ENCODE assay signal across 22 cellular contexts in the genomic region with DNA sequence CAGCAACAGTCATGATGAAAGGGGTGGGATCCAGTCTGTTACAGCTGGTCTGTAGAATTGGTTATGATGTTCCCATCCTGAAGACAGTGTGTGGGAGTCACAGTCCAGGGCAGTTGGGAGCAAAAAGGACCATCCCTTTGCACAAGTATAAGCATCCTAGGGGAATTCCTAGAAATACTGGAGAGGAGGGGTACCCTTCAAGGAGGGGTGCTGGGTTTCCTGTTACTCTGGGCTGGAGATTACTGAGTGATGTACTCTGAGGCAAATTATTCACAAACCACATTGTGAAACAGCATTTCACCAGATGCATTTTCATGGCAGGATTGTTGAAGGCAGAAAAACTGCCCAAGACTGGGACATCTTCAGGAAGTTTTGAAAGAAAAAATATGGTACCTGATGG.
DNase-seq lines count a peak whose midpoint lies in the region; TF ChIP-seq lines count a peak whose summit lies in the region.
"Had no signal": no experiment of that assay in that cellular context is flagged by ENCODE, and none has a peak within 500 bp of the region (broad histone marks: within the 10 kb centered on the region; RNA-seq: fewer than 3 reads in every experiment).

No MANE protein-coding gene starts in this region.

- H3K4me3 ChIP-seq in fibroblast of pulmonary artery (replicated peaks; ENCODE audit: low read depth, low read length) = no peak overlapping the region
- H3K4me3 ChIP-seq: gastrocnemius medialis, GM23338, mucosa of descending colon, SK-N-MC, transverse colon had no signal

- H3K4me3 Mint-ChIP-seq in osteocyte (ENCODE audit: unreplicated experiment) = no peak overlapping the region
- H3K4me3 Mint-ChIP-seq: activated CD4-positive, alpha-beta T cell treated with anti-CD3 and anti-CD28 coated beads, Interleukin-2, amount 10 ng/mL, durations not matched to agents 24 days and 14 days; activated naive CD4-positive, alpha-beta T cell treated with anti-CD3 and anti-CD28 coated beads, Interleukin-2, amount 10 ng/mL, durations not matched to agents 7 days and 5 days; CD4-positive, alpha-beta memory T cell; GM23338; neural crest cell had no signal

- H3K27me3 Mint-ChIP-seq in osteocyte (ENCODE audit: unreplicated experiment) = no peaks in the 10 kb centered on the region
- H3K27me3 Mint-ChIP-seq: activated CD4-positive, alpha-beta T cell treated with anti-CD3 and anti-CD28 coated beads, Interleukin-2, amount 10 ng/mL, durations not matched to agents 24 days and 14 days; activated naive CD4-positive, alpha-beta T cell treated with anti-CD3 and anti-CD28 coated beads, Interleukin-2, amount 10 ng/mL, durations not matched to agents 7 days and 5 days had no signal

- peaks cover 38% of the 10 kb centered on the region for H3K4me1 Mint-ChIP-seq in osteocyte (ENCODE audit: unreplicated experiment)
- H3K4me1 Mint-ChIP-seq: activated CD4-positive, alpha-beta T cell treated with anti-CD3 and anti-CD28 coated beads, Interleukin-2, amount 10 ng/mL, durations not matched to agents 24 days and 14 days; activated naive CD4-positive, alpha-beta T cell treated with anti-CD3 and anti-CD28 coated beads, Interleukin-2, amount 10 ng/mL, durations not matched to agents 7 days and 5 days; CD4-positive, alpha-beta memory T cell had no signal

- peaks cover 3% of the 10 kb centered on the region for H3K36me3 Mint-ChIP-seq in osteocyte (ENCODE audit: unreplicated experiment)
- H3K36me3 Mint-ChIP-seq: activated naive CD4-positive, alpha-beta T cell treated with anti-CD3 and anti-CD28 coated beads, Interleukin-2, amount 10 ng/mL, durations not matched to agents 7 days and 5 days; CD4-positive, alpha-beta memory T cell had no signal

- H3K9me3 Mint-ChIP-seq in osteocyte (ENCODE audit: unreplicated experiment) = no peaks in the 10 kb centered on the region
- H3K9me3 Mint-ChIP-seq: activated CD4-positive, alpha-beta T cell treated with anti-CD3 and anti-CD28 coated beads, Interleukin-2, amount 10 ng/mL, durations not matched to agents 24 days and 14 days; activated naive CD4-positive, alpha-beta T cell treated with anti-CD3 and anti-CD28 coated beads, Interleukin-2, amount 10 ng/mL, durations not matched to agents 7 days and 5 days; GM23338 had no signal

- no peak for TF ChIP-seq CTCF in fibroblast of pulmonary artery (IDR thresholded peaks at IDR 0.05; ENCODE audit: low read length, missing control alignments)
- TF ChIP-seq CTCF in osteocyte (IDR thresholded peaks at IDR 0.05) = no peak

- peak overlapping the region; percentile 54 for H3K27ac Mint-ChIP-seq in osteocyte (ENCODE audit: unreplicated experiment)
- H3K27ac Mint-ChIP-seq: activated CD4-positive, alpha-beta T cell treated with anti-CD3 and anti-CD28 coated beads, Interleukin-2, amount 10 ng/mL, durations not matched to agents 24 days and 14 days; activated naive CD4-positive, alpha-beta T cell treated with anti-CD3 and anti-CD28 coated beads, Interleukin-2, amount 10 ng/mL, durations not matched to agents 7 days and 5 days; CD4-positive, alpha-beta memory T cell; GM23338; progenitor cell of endocrine pancreas had no signal

- DNase-seq in GM04504 (ENCODE audit: low read depth) = peak; percentile 42
- DNase-seq in amniotic epithelial cell (ENCODE audit: low read depth) = peak; percentile 69
- peak; percentile 68 for DNase-seq in fibroblast of pulmonary artery (ENCODE audit: low read depth)
- DNase-seq in osteocyte (ENCODE audit: extremely low spot score, unreplicated experiment) = no peak
- no peak for DNase-seq in cerebellum (ENCODE audit: low spot score)
- no peak for DNase-seq in activated CD4-positive, alpha-beta T cell treated with anti-CD3 and anti-CD28 coated beads, Interleukin-2, amount 50 U/mL, for 4 hours
- DNase-seq in activated effector memory CD4-positive, alpha-beta T cell treated with anti-CD3 and anti-CD28 coated beads, Interleukin-2, amount 50 U/mL, for 16 hours = no peak
- DNase-seq in epidermal melanocyte (ENCODE audit: insufficient read length, low spot score) = no peak
- DNase-seq: activated CD4-positive, alpha-beta T cell treated with anti-CD3 and anti-CD28 coated beads, Interleukin-2, amount 10 ng/mL, durations not matched to agents 24 days and 14 days; activated naive CD4-positive, alpha-beta T cell treated with anti-CD3 and anti-CD28 coated beads, Interleukin-2, amount 10 ng/mL, durations not matched to agents 7 days and 5 days; caudate nucleus; CD4-positive, alpha-beta memory T cell; gastrocnemius medialis; hippocampal formation; mucosa of descending colon; NCI-H1694 treated with DMSO at 0.1 percent for 48 hours; NCI-H748 treated with DMSO at 0.1 percent for 48 hours; transverse colon had no signal

Comparison
In these comparisons a context has a peak if more than half of its experiments do, and no peak if none do; other contexts are left out.
1. DNase-seq: peak in GM04504 (single experiment), amniotic epithelial cell (single experiment) and fibroblast of pulmonary artery (single experiment); none in osteocyte (single experiment), cerebellum (single experiment), activated CD4-positive, alpha-beta T cell treated with anti-CD3 and anti-CD28 coated beads, Interleukin-2, amount 50 U/mL, for 4 hours (0 of 2), activated effector memory CD4-positive, alpha-beta T cell treated with anti-CD3 and anti-CD28 coated beads, Interleukin-2, amount 50 U/mL, for 16 hours (single experiment) and epidermal melanocyte (single experiment).